Comparison of ENCODE assay signal across 23 cellular contexts in genomic region chr3:195164573-195165263, GRCh38.
DNase-seq lines count a peak whose midpoint lies in the region; ATAC-seq and TF ChIP-seq lines count a peak whose summit lies in the region.
"Had no signal": no experiment of that assay in that cellular context is flagged by ENCODE, and none has a peak within 500 bp of the region (broad histone marks: within the 10 kb centered on the region; RNA-seq: fewer than 3 reads in every experiment).

No MANE protein-coding gene starts in this region.

- no peak overlapping the region for H3K9ac ChIP-seq in PC-3 (ENCODE audit: low read length)

- H3F3A ChIP-seq in PC-3 (ENCODE audit: low read length, unreplicated experiment): no peaks in the 10 kb centered on the region

- H3K4me1 Mint-ChIP-seq in CD14-positive monocyte: peaks cover 63% of the 10 kb centered on the region
- H3K4me1 Mint-ChIP-seq in CD8-positive, alpha-beta T cell (ENCODE audit: low read depth): peaks cover 28% of the 10 kb centered on the region

- H3K36me3 Mint-ChIP-seq in CD14-positive monocyte: no peaks in the 10 kb centered on the region
- no peaks in the 10 kb centered on the region for H3K36me3 Mint-ChIP-seq in CD8-positive, alpha-beta T cell
- H3K36me3 Mint-ChIP-seq: activated naive CD4-positive, alpha-beta T cell treated with anti-CD3 and anti-CD28 coated beads, Interleukin-2, amount 50 U/mL, for 24 hours; naive B cell; type B pancreatic cell had no signal

- H3K27ac ChIP-seq in CD8-positive, alpha-beta T cell (ENCODE audit: low read depth, low read length): no peak overlapping the region
- no peak overlapping the region for H3K27ac ChIP-seq in PC-3 (ENCODE audit: low read length)
- H3K27ac ChIP-seq: body of pancreas, SJSA1 had no signal

- peaks cover 0 to 2% (median 0%) of the 10 kb centered on the region in 7 donors for H3K9me3 Mint-ChIP-seq in CD14-positive monocyte
- H3K9me3 Mint-ChIP-seq in CD8-positive, alpha-beta T cell: no peaks in the 10 kb centered on the region
- H3K9me3 Mint-ChIP-seq: activated CD8-positive, alpha-beta T cell treated with anti-CD3 and anti-CD28 coated beads for 36 hours; activated naive CD4-positive, alpha-beta T cell treated with anti-CD3 and anti-CD28 coated beads, Interleukin-2, amount 50 U/mL, for 24 hours; activated T-cell treated with anti-CD3 and anti-CD28 coated beads, Interleukin-2, amount 50 U/mL, for 24 hours; naive B cell; type B pancreatic cell had no signal

- no peak for ATAC-seq in CD8-positive, alpha-beta T cell
- no peak for ATAC-seq in GM21528 (IDR thresholded peaks at IDR 0.05; ENCODE audit: low FRiP score, unreplicated experiment)
- no peak for ATAC-seq in PC-3
- ATAC-seq: activated CD8-positive, alpha-beta T cell treated with anti-CD3 and anti-CD28 coated beads for 36 hours; body of pancreas; stimulated activated naive CD8-positive, alpha-beta T cell treated with anti-CD3 and anti-CD28 coated beads, Interleukin-15, Interleukin-2, amounts not matched to agents 100 U/mL and 50 U/mL, for 24 hours had no signal

- peaks cover 21% of the 10 kb centered on the region for H3K4me1 ChIP-seq in CD8-positive, alpha-beta T cell (ENCODE audit: insufficient read depth, low read length)
- H3K4me1 ChIP-seq in PC-3 (ENCODE audit: insufficient read depth, low read length): peaks cover 12% of the 10 kb centered on the region

- H3K27ac Mint-ChIP-seq in CD14-positive monocyte: peak overlapping the region; percentile 70 to 91 (median 86)
- peak overlapping the region; percentile 23 for H3K27ac Mint-ChIP-seq in CD8-positive, alpha-beta T cell
- H3K27ac Mint-ChIP-seq: activated CD8-positive, alpha-beta T cell treated with anti-CD3 and anti-CD28 coated beads for 36 hours; activated naive CD4-positive, alpha-beta T cell treated with anti-CD3 and anti-CD28 coated beads, Interleukin-2, amount 50 U/mL, for 24 hours; activated T-cell treated with anti-CD3 and anti-CD28 coated beads, Interleukin-2, amount 50 U/mL, for 24 hours; type B pancreatic cell had no signal

- H3K4me3 ChIP-seq in CD8-positive, alpha-beta T cell (ENCODE audit: low read depth, low read length): no peak overlapping the region
- no peak overlapping the region for H3K4me3 ChIP-seq in PC-3 (ENCODE audit: low read length)
- H3K4me3 ChIP-seq: body of pancreas, lung, SJSA1 had no signal

- H3K9me2 ChIP-seq in PC-3 (replicated peaks; ENCODE audit: low read length): no peaks in the 10 kb centered on the region

- H3K79me2 ChIP-seq in PC-3 (ENCODE audit: low read length): no peaks in the 10 kb centered on the region

- peak overlapping the region; percentile 50 to 80 for H3K4me3 Mint-ChIP-seq in CD14-positive monocyte
- no peak overlapping the region for H3K4me3 Mint-ChIP-seq in CD8-positive, alpha-beta T cell
- H3K4me3 Mint-ChIP-seq: activated CD8-positive, alpha-beta T cell treated with anti-CD3 and anti-CD28 coated beads for 36 hours; activated naive CD4-positive, alpha-beta T cell treated with anti-CD3 and anti-CD28 coated beads, Interleukin-2, amount 50 U/mL, for 24 hours; activated T-cell treated with anti-CD3 and anti-CD28 coated beads, Interleukin-2, amount 50 U/mL, for 24 hours; B cell; naive B cell; type B pancreatic cell had no signal

- POLR2A ChIA-PET in CD8-positive, alpha-beta T cell (lab: Charles Lee): no interaction called here
- POLR2A ChIA-PET in PC-3 (lab: Charles Lee; ENCODE audit: unreplicated experiment): no interaction called here

- H3K9me3 ChIP-seq in CD8-positive, alpha-beta T cell (ENCODE audit: low read length): no peaks in the 10 kb centered on the region
- no peaks in the 10 kb centered on the region for H3K9me3 ChIP-seq in PC-3 (ENCODE audit: low read length)
- H3K9me3 ChIP-seq: body of pancreas, SJSA1 had no signal

- H3K27me3 Mint-ChIP-seq in CD14-positive monocyte (ENCODE audit: low read depth in 3 of 3): peaks cover 0 to 7% (median 0%) of the 10 kb centered on the region in 3 donors
- H3K27me3 Mint-ChIP-seq in CD8-positive, alpha-beta T cell (ENCODE audit: low read depth): no peaks in the 10 kb centered on the region
- H3K27me3 Mint-ChIP-seq: activated CD8-positive, alpha-beta T cell treated with anti-CD3 and anti-CD28 coated beads for 36 hours; activated naive CD4-positive, alpha-beta T cell treated with anti-CD3 and anti-CD28 coated beads, Interleukin-2, amount 50 U/mL, for 24 hours; activated T-cell treated with anti-CD3 and anti-CD28 coated beads, Interleukin-2, amount 50 U/mL, for 24 hours; B cell; naive B cell; type B pancreatic cell had no signal

- H2AFZ ChIP-seq in PC-3 (ENCODE audit: low read length): no peak overlapping the region

- H3K36me3 ChIP-seq in CD8-positive, alpha-beta T cell (ENCODE audit: insufficient read depth, low read length): no peaks in the 10 kb centered on the region
- no peaks in the 10 kb centered on the region for H3K36me3 ChIP-seq in PC-3 (ENCODE audit: low read depth, low read length)
- H3K36me3 ChIP-seq: SJSA1 had no signal

- no peak for DNase-seq in CD14-positive monocyte (ENCODE audit: low spot score)
- no peak for DNase-seq in CD8-positive, alpha-beta T cell
- peak; percentile 68 for DNase-seq in NCI-H774 (lab: John Stamatoyannopoulos, UW)
- peak; percentile 42 to 55 for DNase-seq in lung microvascular endothelial cell (ENCODE audit: low read depth in 2 of 2)
- no peak for DNase-seq in PC-3
- DNase-seq in NCI-H2107 treated with DMSO at 0.1 percent for 48 hours (lab: John Stamatoyannopoulos, UW; ENCODE audit: unreplicated experiment): no peak
- DNase-seq: activated CD8-positive, alpha-beta T cell treated with anti-CD3 and anti-CD28 coated beads for 36 hours; activated T-cell treated with anti-CD3 and anti-CD28 coated beads, Interleukin-2, amount 50 U/mL, for 24 hours; body of pancreas; naive B cell; NCI-H1048; NCI-H2107; NCI-H524 treated with DMSO at 0.1 percent for 48 hours; OCI-M1; stimulated activated CD4-positive, alpha-beta T cell treated with anti-CD3 and anti-CD28 coated beads, Interleukin-1b, Interleukin-23, amount 100 ng/mL, for 48 hours; stimulated activated naive CD8-positive, alpha-beta T cell treated with anti-CD3 and anti-CD28 coated beads, Interleukin-15, Interleukin-2, amounts not matched to agents 100 U/mL and 50 U/mL, for 24 hours; T-helper 2 cell had no signal

- CTCF ChIA-PET in CD8-positive, alpha-beta T cell (lab: Charles Lee): no interaction called here
- CTCF ChIA-PET in PC-3 (lab: Charles Lee): no interaction called here

- intact Hi-C loops in CD14-positive monocyte (cut with micrococcal nuclease) (no loop called here), PC-3 (cut with micrococcal nuclease) (no loop called here)
- intact Hi-C loops in CD8-positive, alpha-beta T cell (cut with DNase I, micrococcal nuclease): no loop called here

- H4K20me1 ChIP-seq in PC-3 (ENCODE audit: low read length): no peaks in the 10 kb centered on the region

- no TSS peak for BruUV-seq in PC-3 (replicated peaks; lab: Mats Ljungman, UMichigan)

- no peak overlapping the region for H3K4me2 ChIP-seq in PC-3 (ENCODE audit: low read length)

- H3K27me3 ChIP-seq in CD8-positive, alpha-beta T cell (ENCODE audit: insufficient read depth, low read length): no peaks in the 10 kb centered on the region
- no peaks in the 10 kb centered on the region for H3K27me3 ChIP-seq in PC-3 (ENCODE audit: low read length)
- H3K27me3 ChIP-seq: body of pancreas, SJSA1 had no signal

- TF ChIP-seq CTCF in CD14-positive monocyte (IDR thresholded peaks at IDR 0.05) (no peak), PC-3 (conservative IDR thresholded peaks at IDR 0.05; ENCODE audit: low read depth, low read length) (no peak)
- no peak for TF ChIP-seq CTCF in CD8-positive, alpha-beta T cell (IDR thresholded peaks at IDR 0.05)

Comparison
In these comparisons a context has a peak if more than half of its experiments do, and no peak if none do; other contexts are left out.
1. DNase-seq: peak in NCI-H774 (single experiment) and lung microvascular endothelial cell (2 of 2); none in CD14-positive monocyte (single experiment), CD8-positive, alpha-beta T cell (0 of 7), PC-3 (single experiment) and NCI-H2107 treated with DMSO at 0.1 percent for 48 hours (single experiment).